1 cellular context compared by ENCODE assay signal in the genomic region with DNA sequence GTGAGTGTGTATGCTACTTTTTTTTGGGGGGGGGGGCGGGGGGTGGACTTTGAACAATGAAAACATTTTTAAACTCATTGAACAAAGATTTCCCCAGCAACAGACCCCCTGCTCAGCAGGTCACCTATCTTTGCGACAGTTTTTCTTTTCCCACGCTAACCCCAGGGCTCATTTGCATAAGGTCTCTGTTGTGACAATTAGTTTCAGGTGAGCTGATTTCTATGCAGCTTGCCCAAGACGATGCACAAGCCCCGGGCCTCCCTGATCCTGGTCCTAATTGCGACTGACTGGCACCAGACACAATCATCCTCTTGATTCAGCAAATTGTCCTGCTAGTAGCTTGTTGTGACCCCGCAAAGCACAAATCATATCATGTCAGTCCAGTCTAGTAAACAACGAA.
TF ChIP-seq lines count a peak whose summit lies in the region.

No MANE protein-coding gene starts in this region.

TF ChIP-seq in IMR-90, 13 proteins besides CTCF, POLR2A, EP300 and RAD21 (continued from another document):
- TF ChIP-seq RCOR1 (IDR thresholded peaks at IDR 0.05; ENCODE audit: insufficient replicate concordance, low read length) (no peak), FOS (IDR thresholded peaks at IDR 0.05; ENCODE audit: low read depth, low read length) (no peak), RFX5 (IDR thresholded peaks at IDR 0.05; ENCODE audit: low read depth, low read length) (no peak), MXI1 (IDR thresholded peaks at IDR 0.05; ENCODE audit: borderline replicate concordance, low read depth, low read length) (no peak), SMC3 (IDR thresholded peaks at IDR 0.05; ENCODE audit: low read depth, low read length) (no peak), MAZ (IDR thresholded peaks at IDR 0.05; ENCODE audit: borderline replicate concordance, low read depth, low read length) (no peak), CEBPB (IDR thresholded peaks at IDR 0.05; ENCODE audit: low read depth, low read length) (no peak), MAFK (IDR thresholded peaks at IDR 0.05; ENCODE audit: low read depth, low read length) (no peak), BHLHE40 (IDR thresholded peaks at IDR 0.05; ENCODE audit: low read depth, low read length) (no peak)
- TF ChIP-seq, protein P1, sequence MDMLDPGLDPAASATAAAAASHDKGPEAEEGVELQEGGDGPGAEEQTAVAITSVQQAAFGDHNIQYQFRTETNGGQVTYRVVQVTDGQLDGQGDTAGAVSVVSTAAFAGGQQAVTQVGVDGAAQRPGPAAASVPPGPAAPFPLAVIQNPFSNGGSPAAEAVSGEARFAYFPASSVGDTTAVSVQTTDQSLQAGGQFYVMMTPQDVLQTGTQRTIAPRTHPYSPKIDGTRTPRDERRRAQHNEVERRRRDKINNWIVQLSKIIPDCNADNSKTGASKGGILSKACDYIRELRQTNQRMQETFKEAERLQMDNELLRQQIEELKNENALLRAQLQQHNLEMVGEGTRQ (IDR thresholded peaks at IDR 0.05; ENCODE audit: low read depth, low read length): no peak
